In genomic region chr2:85175369-85176299, GRCh38 we compare ENCODE assay signal across 14 cellular contexts. TPM values are rescaled to one million over a fixed set of nuclear protein-coding genes. Genes with fewer than 3 reads are reported as not detected.
DNase-seq lines count a peak whose midpoint lies in the region; ATAC-seq and TF ChIP-seq lines count a peak whose summit lies in the region.
"Had no signal": no experiment of that assay in that cellular context is flagged by ENCODE, and none has a peak within 500 bp of the region (broad histone marks: within the 10 kb centered on the region; RNA-seq: fewer than 3 reads in every experiment).

No MANE protein-coding gene starts in this region.

- TF ChIP-seq EP300 in ovary (IDR thresholded peaks at IDR 0.05) = no peak

- TF ChIP-seq CTCF in A673 (conservative IDR thresholded peaks at IDR 0.05; ENCODE audit: low read depth, low read length) (no peak), endodermal cell (conservative IDR thresholded peaks at IDR 0.05) (no peak), ovary (IDR thresholded peaks at IDR 0.05) (no peak)

- no TSS peak for BruUV-seq in A673 (replicated peaks; lab: Mats Ljungman, UMichigan)

- peaks cover 72% of the 10 kb centered on the region for H3K4me1 Mint-ChIP-seq in endodermal cell
- no peaks in the 10 kb centered on the region for H3K4me1 Mint-ChIP-seq in activated T-cell treated with anti-CD3 and anti-CD28 coated beads, Interleukin-2, amount 50 U/mL, for 24 hours (ENCODE audit: low read depth)
- H3K4me1 Mint-ChIP-seq in stimulated activated naive B cell treated with anti-CD40 and anti-IgM and Interleukin-4, amounts not matched to agents 10 μg/mL and 1 μg/mL and 100 μg/mL, for 72 hours = no peaks in the 10 kb centered on the region
- H3K4me1 Mint-ChIP-seq: B cell; stimulated activated memory B cell treated with anti-CD40 and anti-IgM and Interleukin-4, amounts not matched to agents 10 μg/mL and 1 μg/mL and 100 μg/mL, for 72 hours had no signal

- peak overlapping the region; percentile 16 for H3K9ac ChIP-seq in endodermal cell (ENCODE audit: extremely low read depth, low read length, poor library complexity, severe bottlenecking)

- DNase-seq in A673 (ENCODE audit: low spot score) (no peak), LHCN-M2 (ENCODE audit: low read depth) (peak; percentile 42), endodermal cell (peak; percentile 70), ovary (no peak)
- no peak for DNase-seq in activated T-cell treated with anti-CD3 and anti-CD28 coated beads, Interleukin-2, amount 50 U/mL, for 24 hours
- DNase-seq in stimulated activated naive B cell treated with anti-CD40 and anti-IgM and Interleukin-4, amounts not matched to agents 10 μg/mL and 1 μg/mL and 100 μg/mL, for 72 hours = no peak
- DNase-seq: brain microvascular endothelial cell, NCI-H1930 had no signal

- peak overlapping the region; percentile 94 for H3K27ac Mint-ChIP-seq in endodermal cell
- no peak overlapping the region for H3K27ac Mint-ChIP-seq in activated T-cell treated with anti-CD3 and anti-CD28 coated beads, Interleukin-2, amount 50 U/mL, for 24 hours
- no peak overlapping the region for H3K27ac Mint-ChIP-seq in stimulated activated naive B cell treated with anti-CD40 and anti-IgM and Interleukin-4, amounts not matched to agents 10 μg/mL and 1 μg/mL and 100 μg/mL, for 72 hours
- H3K27ac Mint-ChIP-seq: B cell; stimulated activated memory B cell treated with anti-CD40 and anti-IgM and Interleukin-4, amounts not matched to agents 10 μg/mL and 1 μg/mL and 100 μg/mL, for 72 hours had no signal

- no peak for TF ChIP-seq POLR2A in ovary (IDR thresholded peaks at IDR 0.05)

- H3K9me3 Mint-ChIP-seq in endodermal cell = no peaks in the 10 kb centered on the region
- no peaks in the 10 kb centered on the region for H3K9me3 Mint-ChIP-seq in activated T-cell treated with anti-CD3 and anti-CD28 coated beads, Interleukin-2, amount 50 U/mL, for 24 hours
- H3K9me3 Mint-ChIP-seq in stimulated activated naive B cell treated with anti-CD40 and anti-IgM and Interleukin-4, amounts not matched to agents 10 μg/mL and 1 μg/mL and 100 μg/mL, for 72 hours = peaks cover 5 to 11% of the 10 kb centered on the region in 2 donors

- H3K9me3 ChIP-seq in A673 (ENCODE audit: low read depth, low read length, poor library complexity, severe bottlenecking) = no peaks in the 10 kb centered on the region
- H3K9me3 ChIP-seq in endodermal cell (ENCODE audit: control insufficient read depth, low read length) = no peaks in the 10 kb centered on the region
- H3K9me3 ChIP-seq in mesodermal cell (ENCODE audit: control insufficient read depth, low read length) = no peaks in the 10 kb centered on the region
- H3K9me3 ChIP-seq in ovary = no peaks in the 10 kb centered on the region

- ATAC-seq in HG02938 (IDR thresholded peaks at IDR 0.05; ENCODE audit: unreplicated experiment) = no peak
- ATAC-seq in stimulated activated naive B cell treated with anti-CD40 and anti-IgM and Interleukin-4, amounts not matched to agents 10 μg/mL and 1 μg/mL and 100 μg/mL, for 72 hours (replicated peaks) = no peak
- ATAC-seq: stimulated activated memory B cell treated with anti-CD40 and anti-IgM and Interleukin-4, amounts not matched to agents 10 μg/mL and 1 μg/mL and 100 μg/mL, for 72 hours had no signal

- H3K4me3 Mint-ChIP-seq in endodermal cell = peak overlapping the region; percentile 30
- H3K4me3 Mint-ChIP-seq in activated T-cell treated with anti-CD3 and anti-CD28 coated beads, Interleukin-2, amount 50 U/mL, for 24 hours = no peak overlapping the region
- H3K4me3 Mint-ChIP-seq in stimulated activated naive B cell treated with anti-CD40 and anti-IgM and Interleukin-4, amounts not matched to agents 10 μg/mL and 1 μg/mL and 100 μg/mL, for 72 hours = no peak overlapping the region
- H3K4me3 Mint-ChIP-seq: B cell; stimulated activated memory B cell treated with anti-CD40 and anti-IgM and Interleukin-4, amounts not matched to agents 10 μg/mL and 1 μg/mL and 100 μg/mL, for 72 hours had no signal

- CTCF ChIA-PET in A673 (lab: Charles Lee) = interaction anchor here (0.6 kb wide), 1 partner anchor 125 kb away, joined by 5 read pairs; no protein-coding TSS in a partner anchor

- POLR2A ChIA-PET in A673 (lab: Charles Lee; ENCODE audit: low non-redundant PET) = interaction anchor here (0.8 kb wide), 1 partner anchor 34 kb away, joined by 5 read pairs; no protein-coding TSS in a partner anchor

- H3K27me3 Mint-ChIP-seq in endodermal cell (ENCODE audit: insufficient read depth) = no peaks in the 10 kb centered on the region
- no peaks in the 10 kb centered on the region for H3K27me3 Mint-ChIP-seq in activated T-cell treated with anti-CD3 and anti-CD28 coated beads, Interleukin-2, amount 50 U/mL, for 24 hours
- peaks cover 5 to 14% of the 10 kb centered on the region in 2 donors for H3K27me3 Mint-ChIP-seq in stimulated activated naive B cell treated with anti-CD40 and anti-IgM and Interleukin-4, amounts not matched to agents 10 μg/mL and 1 μg/mL and 100 μg/mL, for 72 hours

- 39 to 61% methylated on average over 6 to 13 of the region's 13 CpGs for WGBS in endodermal cell (ENCODE audit: insufficient coverage in 1 of 2, insufficient read length in 1 of 2), 2 experiments
- 81 to 82% methylated on average over 9 to 11 of the region's 13 CpGs for WGBS in mesodermal cell (ENCODE audit: insufficient coverage in 2 of 2), 2 experiments
- 49 to 64% (median 55%) methylated on average over 13 of the region's 13 CpGs for WGBS in ovary, 3 donors

- H3K36me3 ChIP-seq in A673 (ENCODE audit: insufficient read depth, low read length, poor library complexity, severe bottlenecking) = no peaks in the 10 kb centered on the region
- H3K36me3 ChIP-seq in endodermal cell (ENCODE audit: control insufficient read depth, insufficient read depth, low read length) = peaks cover 40% of the 10 kb centered on the region
- H3K36me3 ChIP-seq in mesodermal cell (ENCODE audit: control insufficient read depth, insufficient read depth, low read length) = peaks cover 10% of the 10 kb centered on the region
- H3K36me3 ChIP-seq in ovary = no peaks in the 10 kb centered on the region
- H3K36me3 ChIP-seq: brain microvascular endothelial cell had no signal

- H3K27ac ChIP-seq in A673 (ENCODE audit: low read depth, low read length, poor library complexity, severe bottlenecking) (peak overlapping the region; percentile 40), endodermal cell (ENCODE audit: low read depth, low read length) (peak overlapping the region; percentile 74), mesodermal cell (ENCODE audit: low read depth, low read length, severe bottlenecking) (peak overlapping the region; percentile 68), ovary (no peak overlapping the region)
- H3K27ac ChIP-seq: brain microvascular endothelial cell, SK-N-MC had no signal

- H3K4me3 ChIP-seq in A673 (ENCODE audit: low read depth, low read length, poor library complexity, severe bottlenecking) (no peak overlapping the region), endodermal cell (ENCODE audit: low read length) (peak overlapping the region; percentile 55), mesodermal cell (ENCODE audit: extremely low read depth, insufficient read depth, low read length, poor library complexity, severe bottlenecking) (no peak overlapping the region), ovary (no peak overlapping the region)
- H3K4me3 ChIP-seq: SK-N-MC had no signal

- H3K36me3 Mint-ChIP-seq in endodermal cell (ENCODE audit: low read depth) = peaks cover 34% of the 10 kb centered on the region
- H3K36me3 Mint-ChIP-seq in activated T-cell treated with anti-CD3 and anti-CD28 coated beads, Interleukin-2, amount 50 U/mL, for 24 hours (ENCODE audit: low read depth) = no peaks in the 10 kb centered on the region
- no peaks in the 10 kb centered on the region for H3K36me3 Mint-ChIP-seq in stimulated activated naive B cell treated with anti-CD40 and anti-IgM and Interleukin-4, amounts not matched to agents 10 μg/mL and 1 μg/mL and 100 μg/mL, for 72 hours
- H3K36me3 Mint-ChIP-seq: stimulated activated memory B cell treated with anti-CD40 and anti-IgM and Interleukin-4, amounts not matched to agents 10 μg/mL and 1 μg/mL and 100 μg/mL, for 72 hours had no signal

- peaks cover 36% of the 10 kb centered on the region for H3K4me1 ChIP-seq in A673 (ENCODE audit: insufficient read depth, low read length, poor library complexity, severe bottlenecking)
- H3K4me1 ChIP-seq in endodermal cell (ENCODE audit: control insufficient read depth, insufficient read depth, low read length) = peaks cover 31% of the 10 kb centered on the region
- peaks cover 42% of the 10 kb centered on the region for H3K4me1 ChIP-seq in mesodermal cell (ENCODE audit: control insufficient read depth, insufficient read depth, low read length, poor library complexity, severe bottlenecking)
- peaks cover 6% of the 10 kb centered on the region for H3K4me1 ChIP-seq in ovary (ENCODE audit: insufficient read depth)

- intact Hi-C loops in A673 (cut with micrococcal nuclease; ENCODE audit: unreplicated experiment) (no loop called here), ovary (cut with DNase I) (no loop called here)

- H3K27me3 ChIP-seq in A673 (replicated peaks; ENCODE audit: insufficient read depth, low read depth, low read length, poor library complexity) (no peaks in the 10 kb centered on the region), endodermal cell (ENCODE audit: control insufficient read depth, insufficient read depth, low read length, poor library complexity, severe bottlenecking) (no peaks in the 10 kb centered on the region), ovary (no peaks in the 10 kb centered on the region)
- H3K27me3 ChIP-seq: brain microvascular endothelial cell had no signal

RNA-seq across cellular contexts. Expression of gene TCF7L1, which starts 42.4 kb away (rescaled TPM):
- total RNA-seq in A673 (2021) = 21.9 and 29.3 TPM in 2 replicates
- 0.46 and 1.1 TPM in 2 replicates for total RNA-seq in LHCN-M2 (2014; rRNA removed)
- polyA plus RNA-seq in LHCN-M2 (2012) = 10.7 TPM
- total RNA-seq in endodermal cell = 10 to 100 TPM; 71.9 to 73.3 TPM
- 56.9 TPM for polyA plus RNA-seq in endodermal cell (2013, experiment 1 of 2)
- polyA plus RNA-seq in endodermal cell (2013, experiment 2 of 2) = 50.0 TPM
- polyA plus RNA-seq in mesodermal cell (2013, experiment 1 of 2) = 40.4 TPM
- 32.4 TPM for polyA plus RNA-seq in mesodermal cell (2013, experiment 2 of 2)
- 10 to 100 TPM in 5 of 7 donors, 1 to 10 TPM in 2; 5.2 to 29.8 (median 24.1) TPM for total RNA-seq in ovary
- polyA plus RNA-seq in ovary = 10 to 100 TPM; 17.2 to 23.9 TPM
- total RNA-seq: activated CD8-positive, alpha-beta memory T cell treated with anti-CD3 and anti-CD28 coated beads for 36 hours had no signal

Comparison
In these comparisons a context has a peak if more than half of its experiments do, and no peak if none do; other contexts are left out.
1. DNase-seq: peak in LHCN-M2 (single experiment) and endodermal cell (single experiment); none in A673 (single experiment), activated T-cell treated with anti-CD3 and anti-CD28 coated beads, Interleukin-2, amount 50 U/mL, for 24 hours (single experiment), stimulated activated naive B cell treated with anti-CD40 and anti-IgM and Interleukin-4, amounts not matched to agents 10 μg/mL and 1 μg/mL and 100 μg/mL, for 72 hours (single experiment) and ovary (0 of 5).
2. H3K27ac ChIP-seq: peak in A673 (single experiment), endodermal cell (single experiment) and mesodermal cell (single experiment); none in ovary (0 of 2).